Comparison of ENCODE assay signal across 18 cellular contexts in the genomic region with DNA sequence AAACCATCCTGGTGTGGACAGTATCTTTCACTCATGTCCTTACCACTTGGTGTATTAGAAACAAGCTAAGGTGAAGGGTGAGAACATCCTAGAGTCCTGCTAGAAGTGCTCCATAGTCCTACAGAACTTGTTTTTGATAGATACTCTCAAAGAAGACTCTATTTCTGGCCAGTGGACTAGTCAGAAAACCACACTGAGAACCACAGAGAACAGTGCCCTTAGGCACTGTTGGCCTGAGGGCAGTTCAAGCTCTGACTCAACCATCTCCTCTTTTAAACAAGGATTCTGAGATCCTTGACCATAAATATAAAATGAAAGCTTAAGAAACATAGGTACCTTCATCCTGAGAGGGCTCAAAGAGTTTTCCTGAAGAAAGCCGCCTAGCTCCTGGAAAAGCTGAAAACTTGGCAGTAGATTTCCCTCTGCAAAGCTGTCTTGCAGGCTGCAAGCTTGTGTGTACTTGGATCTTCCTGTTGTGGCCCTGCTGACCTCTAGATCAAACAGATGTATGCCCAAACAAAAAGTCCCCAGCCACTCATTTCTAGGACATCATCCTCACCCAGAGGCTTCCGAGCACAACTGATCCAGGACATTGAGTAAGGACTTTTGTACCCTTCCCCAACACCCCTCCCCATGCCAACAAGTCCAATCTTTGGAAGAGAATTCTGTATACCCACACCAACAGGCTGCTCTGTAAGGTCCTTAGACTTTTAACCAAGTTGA.
A peak's percentile ranks its signal among the peaks of the same experiment; 100 is the strongest.
DNase-seq lines count a peak whose midpoint lies in the region; ATAC-seq, FAIRE-seq and TF ChIP-seq lines count a peak whose summit lies in the region.
"Had no signal": no experiment of that assay in that cellular context is flagged by ENCODE, and none has a peak within 500 bp of the region (broad histone marks: within the 10 kb centered on the region; RNA-seq: fewer than 3 reads in every experiment).

No MANE protein-coding gene starts in this region.

- no peak overlapping the region for H3K4me3 ChIP-seq in bronchial epithelial cell (ENCODE audit: low read depth, low read length)
- H3K4me3 ChIP-seq in Karpas-422 (ENCODE audit: low read length): no peak overlapping the region
- no peak overlapping the region for H3K4me3 ChIP-seq in CD4-positive, alpha-beta memory T cell (ENCODE audit: low read length in 2 of 2)
- H3K4me3 ChIP-seq: HAP-1 had no signal

- no peaks in the 10 kb centered on the region for H3K4me1 Mint-ChIP-seq in CD4-positive, alpha-beta memory T cell

- no peaks in the 10 kb centered on the region for H3K79me2 ChIP-seq in Karpas-422 (ENCODE audit: low read length)

- H3K27me3 ChIP-seq in bronchial epithelial cell (ENCODE audit: control insufficient read depth, insufficient read depth, low read length) (no peaks in the 10 kb centered on the region), Karpas-422 (ENCODE audit: low read length) (no peaks in the 10 kb centered on the region)
- H3K27me3 ChIP-seq in CD4-positive, alpha-beta memory T cell (ENCODE audit: insufficient read depth, low read length): no peaks in the 10 kb centered on the region

- H3K9me3 Mint-ChIP-seq in CD4-positive, alpha-beta memory T cell: peaks cover 0 to 2% (median 0%) of the 10 kb centered on the region in 8 donors

- POLR2A ChIA-PET in CD4-positive, alpha-beta memory T cell (lab: Charles Lee; ENCODE audit: partially characterized antibody): no interaction called here

- no peaks in the 10 kb centered on the region for H3K9me3 ChIP-seq in Karpas-422 (ENCODE audit: low read length)
- H3K9me3 ChIP-seq in CD4-positive, alpha-beta memory T cell (ENCODE audit: control insufficient read depth in 1 of 2, low read length in 2 of 2): no peaks in the 10 kb centered on the region
- H3K9me3 ChIP-seq: HAP-1 had no signal

- peaks cover 3 to 10% of the 10 kb centered on the region in 2 donors for H3K27me3 Mint-ChIP-seq in CD4-positive, alpha-beta memory T cell

- no peaks in the 10 kb centered on the region for H3K9me2 ChIP-seq in Karpas-422 (replicated peaks; ENCODE audit: insufficient read depth, low read length)

- peak; percentile 51 for FAIRE-seq in GM12892 (lab: Jason Lieb, UNC)
- FAIRE-seq in bronchial epithelial cell (lab: Jason Lieb, UNC): peak; percentile 55

- no peak overlapping the region for H3K4me2 ChIP-seq in Karpas-422 (ENCODE audit: low read depth, low read length, poor library complexity, severe bottlenecking)

- intact Hi-C loops in CD4-positive, alpha-beta memory T cell (cut with micrococcal nuclease): no loop called here

- H3K36me3 Mint-ChIP-seq in CD4-positive, alpha-beta memory T cell: no peaks in the 10 kb centered on the region
- H3K36me3 Mint-ChIP-seq: activated naive CD4-positive, alpha-beta T cell treated with anti-CD3 and anti-CD28 coated beads, Interleukin-2, amount 50 U/mL, for 72 hours had no signal

- CTCF ChIA-PET in CD4-positive, alpha-beta memory T cell (lab: Charles Lee; ENCODE audit: partially characterized antibody): no interaction called here

- TF ChIP-seq CTCF in bronchial epithelial cell (IDR thresholded peaks at IDR 0.05; ENCODE audit: insufficient read depth, low read length, severe bottlenecking): no peak

- no peak overlapping the region for H2AFZ ChIP-seq in Karpas-422 (ENCODE audit: low read length)

- ATAC-seq in GM21423 (IDR thresholded peaks at IDR 0.05; ENCODE audit: unreplicated experiment) (peak; percentile 45), HG03354 (IDR thresholded peaks at IDR 0.05; ENCODE audit: poor library complexity, severe bottlenecking, unreplicated experiment) (peak; percentile 46)

- H3K9ac ChIP-seq in Karpas-422 (ENCODE audit: low read length): no peak overlapping the region

- H3K27ac ChIP-seq in Karpas-422 (ENCODE audit: low read length): no peak overlapping the region
- H3K27ac ChIP-seq in CD4-positive, alpha-beta memory T cell (ENCODE audit: low read depth, low read length): no peak overlapping the region

- H3K36me3 ChIP-seq in bronchial epithelial cell (ENCODE audit: control insufficient read depth, insufficient read depth, low read length): no peaks in the 10 kb centered on the region
- no peaks in the 10 kb centered on the region for H3K36me3 ChIP-seq in Karpas-422 (ENCODE audit: insufficient read depth, low read length)
- no peaks in the 10 kb centered on the region for H3K36me3 ChIP-seq in CD4-positive, alpha-beta memory T cell (ENCODE audit: insufficient read depth, low read length)
- H3K36me3 ChIP-seq: HAP-1 had no signal

- no peak for DNase-seq in GM12892 (ENCODE audit: insufficient read length)
- peak; percentile 17 for DNase-seq in bronchial epithelial cell (ENCODE audit: low read depth)
- no peak for DNase-seq in NCI-H2196 (lab: John Stamatoyannopoulos, UW; ENCODE audit: unreplicated experiment)
- no peak for DNase-seq in NCI-H187 treated with DMSO at 0.1 percent for 48 hours (lab: John Stamatoyannopoulos, UW)
- DNase-seq in Karpas-422: no peak
- no peak for DNase-seq in CD4-positive, alpha-beta memory T cell
- DNase-seq: activated CD8-positive, alpha-beta memory T cell treated with anti-CD3 and anti-CD28 coated beads for 24 hours; AML-193; erythroblast; mesenchymal stem cell; NCI-H1048; NCI-H526; stimulated activated CD4-positive, alpha-beta T cell treated with anti-CD3 and anti-CD28 coated beads, Interleukin-1b, Interleukin-23, amount 100 ng/mL, for 48 hours; T-helper 9 cell had no signal

- no peaks in the 10 kb centered on the region for H4K20me1 ChIP-seq in Karpas-422 (ENCODE audit: insufficient read depth, low read depth, low read length)

- no peak overlapping the region for H3K4me3 Mint-ChIP-seq in CD4-positive, alpha-beta memory T cell

- H3K27ac Mint-ChIP-seq in CD4-positive, alpha-beta memory T cell: no peak overlapping the region
- H3K27ac Mint-ChIP-seq: activated naive CD4-positive, alpha-beta T cell treated with anti-CD3 and anti-CD28 coated beads, Interleukin-2, amount 50 U/mL, for 72 hours had no signal

- H3K4me1 ChIP-seq in Karpas-422 (ENCODE audit: low read length): no peaks in the 10 kb centered on the region
- H3K4me1 ChIP-seq in CD4-positive, alpha-beta memory T cell (ENCODE audit: insufficient read depth, low read length): no peaks in the 10 kb centered on the region
- H3K4me1 ChIP-seq: HAP-1 had no signal

- no peak for TF ChIP-seq POLR2A in GM12892 (IDR thresholded peaks at IDR 0.05; ENCODE audit: low read depth, low read length)
